8 cellular contexts compared by ENCODE assay signal in the genomic region with DNA sequence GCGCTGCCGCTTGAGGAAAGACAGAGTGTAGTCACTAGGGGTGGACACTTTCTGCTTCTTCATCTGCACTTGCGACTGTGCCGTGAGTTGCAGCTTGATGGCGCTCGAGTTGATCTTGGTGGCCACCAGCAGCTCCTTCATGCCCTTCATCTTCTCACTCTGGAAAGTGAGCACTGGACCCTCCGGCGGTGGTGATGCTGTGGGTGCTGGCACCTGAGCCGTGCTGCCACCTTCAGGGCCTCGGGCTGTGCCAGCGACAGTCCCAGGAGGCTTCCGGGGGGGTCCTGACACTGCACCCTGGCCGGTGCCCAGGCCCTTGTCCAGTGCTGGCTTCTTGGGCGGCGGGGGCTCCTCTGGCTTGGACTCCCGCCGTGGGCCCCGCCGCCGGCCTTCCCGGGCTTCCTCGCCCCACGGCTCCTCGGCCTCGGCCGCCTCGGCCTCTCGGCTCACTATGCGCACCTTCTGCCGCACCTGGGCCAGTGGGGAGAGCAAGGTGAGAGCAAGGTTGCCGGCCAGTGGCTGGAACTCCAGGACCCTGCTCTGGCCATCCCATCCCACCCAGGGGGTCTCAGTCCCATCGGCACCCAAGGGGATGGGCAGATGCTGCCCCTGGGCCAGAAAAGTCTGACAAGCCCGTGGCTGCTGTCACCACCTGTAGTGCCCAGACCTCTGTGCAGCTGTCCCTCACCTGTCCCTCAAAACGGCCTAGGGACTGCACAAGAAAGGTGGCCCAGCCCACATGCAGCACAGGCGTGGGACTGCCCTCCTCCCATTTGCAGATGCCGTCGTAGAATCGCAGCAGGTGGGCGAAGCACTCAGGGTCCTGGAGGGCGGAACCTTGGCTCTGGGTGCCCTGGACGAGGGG. TPM values are rescaled to one million over a fixed set of nuclear protein-coding genes. Genes with fewer than 3 reads are reported as not detected.
DNase-seq lines count a peak whose midpoint lies in the region; ATAC-seq and TF ChIP-seq lines count a peak whose summit lies in the region.

No MANE protein-coding gene starts in this region.

- peak overlapping the region; percentile 96; the same call in 1 of the 2 replicates for H3K9ac ChIP-seq in ES-I3 (ENCODE audit: low read depth, low read length)

- no peak for ATAC-seq in left colon

- TF ChIP-seq EP300 in ovary (IDR thresholded peaks at IDR 0.05), result no peak

- H3K4me1 ChIP-seq in ES-I3 (ENCODE audit: insufficient read depth, low read length) (peaks cover 9% of the 10 kb centered on the region; the same call in 1 of the 2 replicates), ectodermal cell (ENCODE audit: control insufficient read depth, insufficient read depth, low read length) (peaks cover 11% of the 10 kb centered on the region), ovary (ENCODE audit: insufficient read depth) (peaks cover 5% of the 10 kb centered on the region)

- DNase-seq in NB4 (ENCODE audit: low read depth), result peak; percentile 36
- peak in 3 of 5 donors; percentile 35 to 59 (median 53) for DNase-seq in ovary
- DNase-seq in stimulated activated CD4-positive, alpha-beta T cell treated with anti-CD3 and anti-CD28 coated beads, Interleukin-4, amount 100 ng/mL, for 4 hours, result no peak
- no peak for DNase-seq in activated CD8-positive, alpha-beta memory T cell treated with anti-CD3 and anti-CD28 coated beads for 24 hours
- DNase-seq in NCI-H1048 (lab: John Stamatoyannopoulos, UW), result no peak
- no peak for DNase-seq in left colon

- 93 to 95% methylated on average over 41 of the region's 41 CpGs for WGBS in ectodermal cell, 2 experiments
- WGBS in ovary, 3 donors, result 85 to 91% (median 87%) methylated on average over 41 of the region's 41 CpGs

- H3K27ac ChIP-seq in ectodermal cell (ENCODE audit: insufficient read depth, low read depth, low read length, poor library complexity, severe bottlenecking) (no peak overlapping the region), ovary (no peak overlapping the region)

- intact Hi-C loops in ovary (cut with DNase I) (no loop called here), left colon (cut with DNase I, micrococcal nuclease) (no loop called here)

- H3K27me3 ChIP-seq in ectodermal cell (ENCODE audit: control insufficient read depth, insufficient read depth, low read length, poor library complexity, severe bottlenecking), result no peaks in the 10 kb centered on the region
- no peaks in the 10 kb centered on the region for H3K27me3 ChIP-seq in ovary

- H3K4me3 ChIP-seq in NB4 (ENCODE audit: low read depth, low read length) (no peak overlapping the region), ectodermal cell (ENCODE audit: insufficient read depth, low read depth, low read length) (peak overlapping the region; percentile 52), ovary (no peak overlapping the region)

- peak; percentile 16 for TF ChIP-seq CTCF in NB4 (IDR thresholded peaks at IDR 0.05; ENCODE audit: low read depth, low read length)
- no peak for TF ChIP-seq CTCF in ovary (IDR thresholded peaks at IDR 0.05)

- H3K36me3 ChIP-seq in ES-I3 (ENCODE audit: insufficient read depth, low read length) (peaks cover 4% of the 10 kb centered on the region; the same call in 1 of the 2 replicates), ectodermal cell (ENCODE audit: control insufficient read depth, insufficient read depth, low read length) (peaks cover 14% of the 10 kb centered on the region), ovary (no peaks in the 10 kb centered on the region)

- TF ChIP-seq POLR2A in NB4 (IDR thresholded peaks at IDR 0.05; ENCODE audit: extremely low read depth, insufficient read length), result no peak
- TF ChIP-seq POLR2A in ovary (IDR thresholded peaks at IDR 0.05), result no peak

- H3K9me3 ChIP-seq in ES-I3 (ENCODE audit: control insufficient read depth, insufficient read depth, low read length), result no peaks in the 10 kb centered on the region
- H3K9me3 ChIP-seq in ectodermal cell (ENCODE audit: control insufficient read depth, low read length), result no peaks in the 10 kb centered on the region
- H3K9me3 ChIP-seq in ovary, result no peaks in the 10 kb centered on the region

RNA-seq across cellular contexts. Expression of a gene that starts 1.6 kb away (rescaled TPM):
- polyA plus RNA-seq in ectodermal cell (2013, experiment 1 of 4), result 26.9 TPM
- polyA plus RNA-seq in ectodermal cell (2013, experiment 2 of 4), result 23.3 TPM
- polyA plus RNA-seq in ectodermal cell (2013, experiment 3 of 4), result 20.6 TPM
- polyA plus RNA-seq in ectodermal cell (2013, experiment 4 of 4), result 21.6 TPM
- total RNA-seq in ovary, result 10 to 100 TPM in 5 of 7 donors, 1 to 10 TPM in 2; 5.6 to 15.5 (median 13.0) TPM
- 1 to 10 TPM; 2.3 to 9.9 TPM for polyA plus RNA-seq in ovary
- 10 to 100 TPM in 1 of 2 donors, 1 to 10 TPM in 1; 7.3 to 13.9 TPM for total RNA-seq in left colon

RNA-seq across cellular contexts. Expression of a gene that starts 5.8 kb away (rescaled TPM):
- polyA plus RNA-seq in ectodermal cell (2013, experiment 1 of 4), result 69.0 TPM
- polyA plus RNA-seq in ectodermal cell (2013, experiment 2 of 4), result 63.1 TPM
- polyA plus RNA-seq in ectodermal cell (2013, experiment 3 of 4), result 48.4 TPM
- polyA plus RNA-seq in ectodermal cell (2013, experiment 4 of 4), result 55.5 TPM
- total RNA-seq in ovary, result 10 to 100 TPM; 17.5 to 28.6 (median 22.6) TPM
- polyA plus RNA-seq in ovary, result 10 to 100 TPM; 14.4 to 20.4 TPM
- total RNA-seq in left colon, result 10 to 100 TPM; 21.0 to 25.5 TPM

RNA-seq across cellular contexts. Expression of a gene that starts 26.2 kb away (rescaled TPM):
- polyA plus RNA-seq in ectodermal cell (2013, experiment 1 of 4), result 363 TPM
- 490 TPM for polyA plus RNA-seq in ectodermal cell (2013, experiment 2 of 4)
- polyA plus RNA-seq in ectodermal cell (2013, experiment 3 of 4), result 273 TPM
- polyA plus RNA-seq in ectodermal cell (2013, experiment 4 of 4), result 306 TPM
- 100 to 1,000 TPM; 231 to 380 (median 306) TPM for total RNA-seq in ovary
- 100 to 1,000 TPM; 131 to 388 TPM for polyA plus RNA-seq in ovary
- total RNA-seq in left colon, result 100 to 1,000 TPM; 201 to 216 TPM

RNA-seq across cellular contexts. Expression of a gene that starts 39.9 kb away (rescaled TPM):
- polyA plus RNA-seq in ectodermal cell (2013, experiment 1 of 4), result 3.4 TPM
- 3.4 TPM for polyA plus RNA-seq in ectodermal cell (2013, experiment 2 of 4)
- 2.5 TPM for polyA plus RNA-seq in ectodermal cell (2013, experiment 3 of 4)
- 1.8 TPM for polyA plus RNA-seq in ectodermal cell (2013, experiment 4 of 4)
- 1 to 10 TPM; 2.6 to 9.5 (median 4.0) TPM for total RNA-seq in ovary
- polyA plus RNA-seq in ovary, result 1 to 10 TPM in 1 of 2 donors, under 1 TPM in 1; 0.35 to 1.9 TPM
- 10 to 100 TPM; 44.5 to 45.5 TPM for total RNA-seq in left colon

RNA-seq across cellular contexts. Expression of a gene that starts 44.8 kb away (rescaled TPM):
- 4.8 TPM for polyA plus RNA-seq in ectodermal cell (2013, experiment 1 of 4)
- polyA plus RNA-seq in ectodermal cell (2013, experiment 2 of 4), result 5.7 TPM
- polyA plus RNA-seq in ectodermal cell (2013, experiment 3 of 4), result 4.9 TPM
- 4.4 TPM for polyA plus RNA-seq in ectodermal cell (2013, experiment 4 of 4)
- 10 to 100 TPM in 1 of 7 donors, 1 to 10 TPM in 5, under 1 TPM in 1; 0.24 to 12.0 (median 3.1) TPM for total RNA-seq in ovary
- polyA plus RNA-seq in ovary, result 1 to 10 TPM; 1.9 to 6.7 TPM
- total RNA-seq in left colon, result 1 to 10 TPM in 1 of 2 donors, under 1 TPM in 1; 0.67 to 3.0 TPM

Comparison
In these comparisons a context has a peak if more than half of its experiments do, and no peak if none do; other contexts are left out.
1. DNase-seq: peak in NB4 (single experiment) and ovary (3 of 5); none in stimulated activated CD4-positive, alpha-beta T cell treated with anti-CD3 and anti-CD28 coated beads, Interleukin-4, amount 100 ng/mL, for 4 hours (0 of 2), activated CD8-positive, alpha-beta memory T cell treated with anti-CD3 and anti-CD28 coated beads for 24 hours (single experiment), NCI-H1048 (single experiment) and left colon (0 of 2).